ENCODE assay signal across 22 cellular contexts in the genomic region with DNA sequence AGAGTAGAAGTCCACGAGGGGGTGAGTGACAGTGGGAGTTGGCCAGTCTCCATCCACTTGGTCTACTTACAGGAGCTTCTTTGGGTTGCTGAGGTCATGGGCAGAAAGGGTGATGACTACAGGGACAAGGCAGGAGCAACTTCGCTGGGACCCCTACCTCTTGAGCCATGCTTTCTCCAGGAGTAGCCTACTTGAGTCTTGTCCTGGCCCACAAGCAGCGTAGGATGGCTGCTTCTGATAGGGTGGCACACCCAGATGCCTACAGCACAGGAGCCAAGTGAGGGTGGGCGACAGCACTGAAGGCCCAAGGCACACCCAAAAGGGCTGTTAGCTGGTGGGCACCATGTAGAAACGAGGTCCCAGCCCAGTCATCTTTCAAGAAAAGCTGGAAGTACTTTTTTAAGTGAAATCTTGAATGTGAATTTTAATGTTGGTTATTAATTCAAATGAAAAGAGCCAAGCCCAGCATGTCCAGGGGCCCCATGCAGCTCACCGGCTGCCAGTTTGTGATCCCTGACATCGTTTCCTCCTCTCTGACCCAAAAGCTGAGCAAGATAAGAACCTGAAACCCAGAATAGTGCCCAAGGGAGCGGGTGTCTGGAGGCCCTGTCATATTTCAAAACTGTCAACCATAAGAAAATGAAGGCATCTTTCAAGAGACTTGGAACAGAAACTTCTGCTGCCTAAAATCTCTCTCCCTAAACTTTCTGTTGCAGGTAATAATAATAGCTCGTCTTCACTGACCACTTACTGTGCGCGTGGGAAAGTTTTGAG. TPM values are rescaled to one million over a fixed set of nuclear protein-coding genes. Genes with fewer than 3 reads are reported as not detected.
DNase-seq lines count a peak whose midpoint lies in the region; ATAC-seq and TF ChIP-seq lines count a peak whose summit lies in the region.
"Had no signal": no experiment of that assay in that cellular context is flagged by ENCODE, and none has a peak within 500 bp of the region (broad histone marks: within the 10 kb centered on the region; RNA-seq: fewer than 3 reads in every experiment).

No MANE protein-coding gene starts in this region.

- peaks cover 2% of the 10 kb centered on the region for H3K27me3 Mint-ChIP-seq in activated naive CD8-positive, alpha-beta T cell
- peaks cover 43% of the 10 kb centered on the region for H3K27me3 Mint-ChIP-seq in activated naive CD8-positive, alpha-beta T cell treated with anti-CD3 and anti-CD28 coated beads for 36 hours
- H3K27me3 Mint-ChIP-seq in brain (peaks cover 87% of the 10 kb centered on the region), type B pancreatic cell (peaks cover 85% of the 10 kb centered on the region)
- peaks cover 19 to 57% (median 34%) of the 10 kb centered on the region in 5 donors for H3K27me3 Mint-ChIP-seq in naive thymus-derived CD4-positive, alpha-beta T cell
- peaks cover 34% of the 10 kb centered on the region for H3K27me3 Mint-ChIP-seq in activated CD4-positive, alpha-beta memory T cell treated with anti-CD3 and anti-CD28 coated beads for 36 hours

- TF ChIP-seq EP300 in tibial nerve (IDR thresholded peaks at IDR 0.05) = no peak

- peaks cover 5% of the 10 kb centered on the region for H3K4me1 Mint-ChIP-seq in activated naive CD8-positive, alpha-beta T cell (ENCODE audit: low read depth)
- H3K4me1 Mint-ChIP-seq in activated naive CD8-positive, alpha-beta T cell treated with anti-CD3 and anti-CD28 coated beads for 36 hours = peaks cover 2% of the 10 kb centered on the region
- H3K4me1 Mint-ChIP-seq in brain (peaks cover 18% of the 10 kb centered on the region), type B pancreatic cell (ENCODE audit: unreplicated experiment) (no peaks in the 10 kb centered on the region)
- H3K4me1 Mint-ChIP-seq in naive thymus-derived CD4-positive, alpha-beta T cell = peaks cover 0 to 9% (median 4%) of the 10 kb centered on the region in 7 donors
- H3K4me1 Mint-ChIP-seq in activated CD4-positive, alpha-beta memory T cell treated with anti-CD3 and anti-CD28 coated beads for 36 hours (ENCODE audit: low read depth) = peaks cover 9% of the 10 kb centered on the region

- 80 to 81% methylated on average over 11 of the region's 11 CpGs for whole genome bisulfite sequencing in tibial nerve, 2 donors

- no peaks in the 10 kb centered on the region for H3K36me3 Mint-ChIP-seq in activated naive CD8-positive, alpha-beta T cell
- H3K36me3 Mint-ChIP-seq in activated naive CD8-positive, alpha-beta T cell treated with anti-CD3 and anti-CD28 coated beads for 36 hours = peaks cover 2% of the 10 kb centered on the region
- H3K36me3 Mint-ChIP-seq in brain = no peaks in the 10 kb centered on the region
- H3K36me3 Mint-ChIP-seq in naive thymus-derived CD4-positive, alpha-beta T cell = peaks cover 0 to 2% (median 0%) of the 10 kb centered on the region in 5 donors
- no peaks in the 10 kb centered on the region for H3K36me3 Mint-ChIP-seq in type B pancreatic cell
- H3K36me3 Mint-ChIP-seq in activated CD4-positive, alpha-beta memory T cell treated with anti-CD3 and anti-CD28 coated beads for 36 hours = no peaks in the 10 kb centered on the region
- H3K36me3 Mint-ChIP-seq: CD14-positive monocyte had no signal

- no peaks in the 10 kb centered on the region for H3K9me3 Mint-ChIP-seq in activated naive CD8-positive, alpha-beta T cell (ENCODE audit: low read depth)
- H3K9me3 Mint-ChIP-seq in activated naive CD8-positive, alpha-beta T cell treated with anti-CD3 and anti-CD28 coated beads for 36 hours = no peaks in the 10 kb centered on the region
- H3K9me3 Mint-ChIP-seq in brain = peaks cover 0 to 6% (median 0%) of the 10 kb centered on the region in 5 experiments
- peaks cover 0 to 1% (median 0%) of the 10 kb centered on the region in 11 donors for H3K9me3 Mint-ChIP-seq in naive thymus-derived CD4-positive, alpha-beta T cell
- no peaks in the 10 kb centered on the region for H3K9me3 Mint-ChIP-seq in type B pancreatic cell
- H3K9me3 Mint-ChIP-seq in activated CD4-positive, alpha-beta memory T cell treated with anti-CD3 and anti-CD28 coated beads for 36 hours = no peaks in the 10 kb centered on the region
- H3K9me3 Mint-ChIP-seq: activated B cell treated with CpG ODN at 0.5 μM for 24 hours; stimulated activated naive CD8-positive, alpha-beta T cell treated with anti-CD3 and anti-CD28 coated beads, Interleukin-15, Interleukin-2, amounts not matched to agents 100 ng/mL and 50 ng/mL, for 24 hours had no signal

- H3K36me3 ChIP-seq in naive thymus-derived CD4-positive, alpha-beta T cell (ENCODE audit: control insufficient read depth in 2 of 3, insufficient read depth in 3 of 3, low read length in 3 of 3) = peaks cover 0 to 3% (median 0%) of the 10 kb centered on the region in 3 experiments
- H3K36me3 ChIP-seq in tibial nerve = no peaks in the 10 kb centered on the region
- H3K36me3 ChIP-seq: adrenal gland, right lobe of liver, upper lobe of right lung had no signal

- H3K27ac ChIP-seq in naive thymus-derived CD4-positive, alpha-beta T cell (ENCODE audit: low read depth, low read length) = no peak overlapping the region
- H3K27ac ChIP-seq in tibial nerve = peak overlapping the region in 1 of 4 donors; percentile 89
- H3K27ac ChIP-seq: right lobe of liver, upper lobe of right lung had no signal

- intact Hi-C loops in naive thymus-derived CD4-positive, alpha-beta T cell (cut with micrococcal nuclease) = loop anchor here in 1 of 2 donors (5.0 to 10.0 kb wide), 2 partner anchors 105 to 353 kb away; a partner anchor contains a TSS
- intact Hi-C loops in activated CD4-positive, alpha-beta memory T cell treated with anti-CD3 and anti-CD28 coated beads for 36 hours (cut with micrococcal nuclease) = no loop called here

- no peak overlapping the region for H3K4me3 ChIP-seq in naive thymus-derived CD4-positive, alpha-beta T cell (ENCODE audit: low read length)
- H3K4me3 ChIP-seq in tibial nerve = no peak overlapping the region
- H3K4me3 ChIP-seq: adrenal gland, right lobe of liver, upper lobe of right lung had no signal

- POLR2A ChIA-PET in naive thymus-derived CD4-positive, alpha-beta T cell (lab: Charles Lee) = no interaction called here
- POLR2A ChIA-PET in activated CD4-positive, alpha-beta memory T cell treated with anti-CD3 and anti-CD28 coated beads for 36 hours (lab: Charles Lee) = no interaction called here

- DNase-seq in activated naive CD8-positive, alpha-beta T cell treated with anti-CD3 and anti-CD28 coated beads for 36 hours = no peak
- no peak for DNase-seq in naive thymus-derived CD4-positive, alpha-beta T cell
- DNase-seq in type B pancreatic cell (ENCODE audit: extremely low spot score, unreplicated experiment) (no peak), tibial nerve (ENCODE audit: low spot score in 2 of 2) (no peak)
- DNase-seq in activated CD4-positive, alpha-beta memory T cell treated with anti-CD3 and anti-CD28 coated beads for 36 hours = no peak
- DNase-seq: activated B cell treated with CpG ODN at 0.5 μM for 24 hours; activated CD8-positive, alpha-beta memory T cell treated with anti-CD3 and anti-CD28 coated beads for 24 hours; cerebellar nuclear complex; DND-41; HCEC 1CT; mesenchymal stem cell; NCI-H1930; NCI-H345; right lobe of liver; upper lobe of right lung had no signal

- H3K27me3 ChIP-seq in naive thymus-derived CD4-positive, alpha-beta T cell (ENCODE audit: control insufficient read depth in 2 of 2, insufficient read depth in 2 of 2, low read length in 2 of 2) = peaks cover 2 to 5% of the 10 kb centered on the region in 2 donors
- peaks cover 0 to 20% of the 10 kb centered on the region in 2 donors for H3K27me3 ChIP-seq in tibial nerve
- H3K27me3 ChIP-seq: adrenal gland had no signal

- H3K27ac Mint-ChIP-seq in activated naive CD8-positive, alpha-beta T cell = no peak overlapping the region
- no peak overlapping the region for H3K27ac Mint-ChIP-seq in activated naive CD8-positive, alpha-beta T cell treated with anti-CD3 and anti-CD28 coated beads for 36 hours
- no peak overlapping the region for H3K27ac Mint-ChIP-seq in brain
- no peak overlapping the region for H3K27ac Mint-ChIP-seq in naive thymus-derived CD4-positive, alpha-beta T cell
- no peak overlapping the region for H3K27ac Mint-ChIP-seq in type B pancreatic cell
- no peak overlapping the region for H3K27ac Mint-ChIP-seq in activated CD4-positive, alpha-beta memory T cell treated with anti-CD3 and anti-CD28 coated beads for 36 hours
- H3K27ac Mint-ChIP-seq: activated B cell treated with CpG ODN at 0.5 μM for 24 hours; CD14-positive monocyte; stimulated activated naive CD8-positive, alpha-beta T cell treated with anti-CD3 and anti-CD28 coated beads, Interleukin-15, Interleukin-2, amounts not matched to agents 100 ng/mL and 50 ng/mL, for 24 hours had no signal

- TF ChIP-seq POLR2A in tibial nerve (IDR thresholded peaks at IDR 0.05) = no peak

- TF ChIP-seq CTCF in brain (conservative IDR thresholded peaks at IDR 0.05) = no peak
- TF ChIP-seq CTCF in type B pancreatic cell (conservative IDR thresholded peaks at IDR 0.05) = no peak
- TF ChIP-seq CTCF in tibial nerve (IDR thresholded peaks at IDR 0.05) = no peak

- no peaks in the 10 kb centered on the region for H3K9me3 ChIP-seq in naive thymus-derived CD4-positive, alpha-beta T cell (ENCODE audit: control insufficient read depth in 2 of 3, low read length in 3 of 3)
- H3K9me3 ChIP-seq in tibial nerve = no peaks in the 10 kb centered on the region
- H3K9me3 ChIP-seq: adrenal gland, right lobe of liver, upper lobe of right lung had no signal

- peak overlapping the region; percentile 63 for H3K4me3 Mint-ChIP-seq in activated naive CD8-positive, alpha-beta T cell
- H3K4me3 Mint-ChIP-seq in activated naive CD8-positive, alpha-beta T cell treated with anti-CD3 and anti-CD28 coated beads for 36 hours = no peak overlapping the region
- H3K4me3 Mint-ChIP-seq in brain (peak overlapping the region; percentile 63 to 83 (median 82)), type B pancreatic cell (peak overlapping the region; percentile 66)
- peak overlapping the region in 9 of 10 donors; percentile 3 to 81 (median 54) for H3K4me3 Mint-ChIP-seq in naive thymus-derived CD4-positive, alpha-beta T cell
- H3K4me3 Mint-ChIP-seq in activated CD4-positive, alpha-beta memory T cell treated with anti-CD3 and anti-CD28 coated beads for 36 hours = no peak overlapping the region

- H3K4me1 ChIP-seq in naive thymus-derived CD4-positive, alpha-beta T cell (ENCODE audit: control insufficient read depth in 2 of 2, insufficient read depth in 2 of 2, low read length in 2 of 2) = peaks cover 0 to 14% of the 10 kb centered on the region in 2 donors
- H3K4me1 ChIP-seq in tibial nerve = peaks cover 0 to 31% (median 16%) of the 10 kb centered on the region in 4 donors

- CTCF ChIA-PET in naive thymus-derived CD4-positive, alpha-beta T cell (lab: Charles Lee) = no interaction called here
- CTCF ChIA-PET in activated CD4-positive, alpha-beta memory T cell treated with anti-CD3 and anti-CD28 coated beads for 36 hours (lab: Charles Lee) = no interaction called here

- ATAC-seq in naive thymus-derived CD4-positive, alpha-beta T cell = no peak
- no peak for ATAC-seq in HG03460 (IDR thresholded peaks at IDR 0.05; ENCODE audit: unreplicated experiment)

RNA-seq across cellular contexts. Expression of a gene that starts 2.2 kb away (rescaled TPM):
- total RNA-seq in activated naive CD8-positive, alpha-beta T cell treated with anti-CD3 and anti-CD28 coated beads for 36 hours = 1 to 10 TPM; 1.0 to 1.1 TPM
- 13.5 TPM for polyA plus RNA-seq in brain (ENCODE audit: insufficient read depth, low read depth, low replicate concordance)
- 1 to 10 TPM in 1 of 5 experiments, under 1 TPM in 3, not detected in 1; 0.24 to 1.0 (median 0.51) TPM for total RNA-seq in naive thymus-derived CD4-positive, alpha-beta T cell
- under 1 TPM; 0.07 to 0.38 TPM for polyA plus RNA-seq in naive thymus-derived CD4-positive, alpha-beta T cell
- total RNA-seq in type B pancreatic cell (ENCODE audit: low replicate concordance) (1.6 and 1.8 TPM in 2 replicates), tibial nerve (10 to 100 TPM; 16.2 to 29.5 (median 23.0) TPM)
- total RNA-seq in activated CD4-positive, alpha-beta memory T cell treated with anti-CD3 and anti-CD28 coated beads for 36 hours = under 1 TPM; 0.07 to 0.21 TPM
- total RNA-seq: A673, activated B cell treated with CpG ODN at 0.5 μM for 24 hours, right lobe of liver had no signal
- polyA plus RNA-seq: CD14-positive monocyte had no signal

Comparison
In these comparisons a context has a peak if more than half of its experiments do, and no peak if none do; other contexts are left out.
1. H3K4me3 Mint-ChIP-seq: peak in activated naive CD8-positive, alpha-beta T cell (single experiment), brain (5 of 5), naive thymus-derived CD4-positive, alpha-beta T cell (9 of 10) and type B pancreatic cell (single experiment); none in activated naive CD8-positive, alpha-beta T cell treated with anti-CD3 and anti-CD28 coated beads for 36 hours (single experiment) and activated CD4-positive, alpha-beta memory T cell treated with anti-CD3 and anti-CD28 coated beads for 36 hours (single experiment).